In genomic region chr7:5423844-5424688, GRCh38 we compare ENCODE assay signal across 8 cellular contexts.
DNase-seq lines count a peak whose midpoint lies in the region; ATAC-seq and TF ChIP-seq lines count a peak whose summit lies in the region.

No MANE protein-coding gene starts in this region.

- peaks cover 8% of the 10 kb centered on the region; the same call in 1 of the 2 replicates for H3K4me1 ChIP-seq in iPS-20b (ENCODE audit: insufficient read depth, low read length)

- CTCF ChIA-PET in GM10248 (lab: Yijun Ruan, JAX): interaction anchor here (1.2 kb wide), 1 partner anchor 27 kb away, joined by 3 read pairs; no protein-coding TSS in a partner anchor

- H3K27me3 ChIP-seq in iPS-20b (ENCODE audit: insufficient read depth, low read length): peaks cover 86% of the 10 kb centered on the region

- H3K27ac ChIP-seq in 22Rv1: peak overlapping the region; percentile 100
- no peak overlapping the region for H3K27ac ChIP-seq in iPS-20b (ENCODE audit: low read length)

- POLR2A ChIA-PET in GM10248 (lab: Yijun Ruan, JAX): interaction anchor here (0.7 kb wide), 1 partner anchor 204 kb away, joined by 3 read pairs; no protein-coding TSS in a partner anchor

- H3K4me3 ChIP-seq in iPS-20b (ENCODE audit: low read length) (peak overlapping the region; percentile 87), retinal pigment epithelial cell (ENCODE audit: low read length) (peak overlapping the region; percentile 97)

- H3K9me3 ChIP-seq in iPS-20b (ENCODE audit: insufficient read depth, low read depth, low read length): no peaks in the 10 kb centered on the region

- peak overlapping the region; percentile 88 for H3K9ac ChIP-seq in iPS-20b (ENCODE audit: low read depth, low read length)

- H3K36me3 ChIP-seq in iPS-20b (ENCODE audit: insufficient read depth, low read depth, low read length): no peaks in the 10 kb centered on the region

- ATAC-seq in SK-N-SH treated with all-trans-retinoic acid at 6 μM for 48 hours: peak; percentile 2

- peak; percentile 78 for DNase-seq in GM10248 (ENCODE audit: extremely low spot score)
- peak; percentile 98 for DNase-seq in NCI-H1436 (lab: John Stamatoyannopoulos, UW)
- DNase-seq in central memory CD4-positive, alpha-beta T cell: peak; percentile 42
- peak; percentile 95 for DNase-seq in retinal pigment epithelial cell (ENCODE audit: low read depth)
- no peak for DNase-seq in activated gamma-delta T cell (lab: John Stamatoyannopoulos, UW)

- TF ChIP-seq CTCF in 22Rv1 (IDR thresholded peaks at IDR 0.05) (no peak), GM10248 (IDR thresholded peaks at IDR 0.05; ENCODE audit: control extremely low read depth, extremely low read depth, low read depth, missing control alignments) (no peak), retinal pigment epithelial cell (conservative IDR thresholded peaks at IDR 0.05; ENCODE audit: low read depth, low read length) (no peak)

TF ChIP-seq in SK-N-SH treated with all-trans-retinoic acid at 6 μM for 48 hours, 23 proteins besides CTCF, POLR2A, EP300 and RAD21:
- TF ChIP-seq SNAI2 (CRISPR knock-in tag; IDR thresholded peaks at IDR 0.05) (no peak), ARNTL (CRISPR knock-in tag; IDR thresholded peaks at IDR 0.05; ENCODE audit: borderline replicate concordance, low read depth) (no peak), TSHZ2 (CRISPR knock-in tag; IDR thresholded peaks at IDR 0.05) (no peak), ZFP3 (CRISPR knock-in tag; IDR thresholded peaks at IDR 0.05) (no peak), ZFP30 (CRISPR knock-in tag; IDR thresholded peaks at IDR 0.05) (no peak), ZNF565 (CRISPR knock-in tag; conservative IDR thresholded peaks at IDR 0.05; ENCODE audit: low read depth) (no peak), RARB (CRISPR knock-in tag; IDR thresholded peaks at IDR 0.05) (no peak), ZNF70 (CRISPR knock-in tag; IDR thresholded peaks at IDR 0.05) (no peak), ISL1 (CRISPR knock-in tag; IDR thresholded peaks at IDR 0.05) (no peak), CSDC2 (CRISPR knock-in tag; IDR thresholded peaks at IDR 0.05) (no peak), ZC3H10 (CRISPR knock-in tag; IDR thresholded peaks at IDR 0.05) (no peak), PPARA (CRISPR knock-in tag; IDR thresholded peaks at IDR 0.05; ENCODE audit: borderline replicate concordance) (no peak), BACH2 (CRISPR knock-in tag; IDR thresholded peaks at IDR 0.05; ENCODE audit: borderline replicate concordance) (no peak), ESRRG (CRISPR knock-in tag; IDR thresholded peaks at IDR 0.05) (no peak), TOX (CRISPR knock-in tag; IDR thresholded peaks at IDR 0.05; ENCODE audit: borderline replicate concordance) (no peak), ZNF8 (CRISPR knock-in tag; IDR thresholded peaks at IDR 0.05) (no peak), OSR1 (CRISPR knock-in tag; IDR thresholded peaks at IDR 0.05) (no peak)
- TF ChIP-seq, protein P1, sequence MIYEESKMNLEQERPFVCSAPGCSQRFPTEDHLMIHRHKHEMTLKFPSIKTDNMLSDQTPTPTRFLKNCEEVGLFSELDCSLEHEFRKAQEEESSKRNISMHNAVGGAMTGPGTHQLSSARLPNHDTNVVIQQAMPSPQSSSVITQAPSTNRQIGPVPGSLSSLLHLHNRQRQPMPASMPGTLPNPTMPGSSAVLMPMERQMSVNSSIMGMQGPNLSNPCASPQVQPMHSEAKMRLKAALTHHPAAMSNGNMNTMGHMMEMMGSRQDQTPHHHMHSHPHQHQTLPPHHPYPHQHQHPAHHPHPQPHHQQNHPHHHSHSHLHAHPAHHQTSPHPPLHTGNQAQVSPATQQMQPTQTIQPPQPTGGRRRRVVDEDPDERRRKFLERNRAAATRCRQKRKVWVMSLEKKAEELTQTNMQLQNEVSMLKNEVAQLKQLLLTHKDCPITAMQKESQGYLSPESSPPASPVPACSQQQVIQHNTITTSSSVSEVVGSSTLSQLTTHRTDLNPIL (CRISPR knock-in tag; IDR thresholded peaks at IDR 0.05; ENCODE audit: low read depth): no peak
- TF ChIP-seq, protein P2, sequence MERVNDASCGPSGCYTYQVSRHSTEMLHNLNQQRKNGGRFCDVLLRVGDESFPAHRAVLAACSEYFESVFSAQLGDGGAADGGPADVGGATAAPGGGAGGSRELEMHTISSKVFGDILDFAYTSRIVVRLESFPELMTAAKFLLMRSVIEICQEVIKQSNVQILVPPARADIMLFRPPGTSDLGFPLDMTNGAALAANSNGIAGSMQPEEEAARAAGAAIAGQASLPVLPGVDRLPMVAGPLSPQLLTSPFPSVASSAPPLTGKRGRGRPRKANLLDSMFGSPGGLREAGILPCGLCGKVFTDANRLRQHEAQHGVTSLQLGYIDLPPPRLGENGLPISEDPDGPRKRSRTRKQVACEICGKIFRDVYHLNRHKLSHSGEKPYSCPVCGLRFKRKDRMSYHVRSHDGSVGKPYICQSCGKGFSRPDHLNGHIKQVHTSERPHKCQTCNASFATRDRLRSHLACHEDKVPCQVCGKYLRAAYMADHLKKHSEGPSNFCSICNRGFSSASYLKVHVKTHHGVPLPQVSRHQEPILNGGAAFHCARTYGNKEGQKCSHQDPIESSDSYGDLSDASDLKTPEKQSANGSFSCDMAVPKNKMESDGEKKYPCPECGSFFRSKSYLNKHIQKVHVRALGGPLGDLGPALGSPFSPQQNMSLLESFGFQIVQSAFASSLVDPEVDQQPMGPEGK (CRISPR knock-in tag; IDR thresholded peaks at IDR 0.05; ENCODE audit: borderline replicate concordance): no peak
